10 cellular contexts compared by ENCODE assay signal in genomic region chr10:31977440-31978157, GRCh38. TPM values are rescaled to one million over a fixed set of nuclear protein-coding genes. Genes with fewer than 3 reads are reported as not detected.
DNase-seq lines count a peak whose midpoint lies in the region; ATAC-seq and TF ChIP-seq lines count a peak whose summit lies in the region.
"Had no signal": no experiment of that assay in that cellular context is flagged by ENCODE, and none has a peak within 500 bp of the region (broad histone marks: within the 10 kb centered on the region; RNA-seq: fewer than 3 reads in every experiment).

No MANE protein-coding gene starts in this region.

- H3K27ac ChIP-seq in CD4-positive, alpha-beta T cell (ENCODE audit: low read depth, low read length) = no peak overlapping the region
- peak overlapping the region; percentile 71 for H3K27ac ChIP-seq in HUES48 (ENCODE audit: low read depth, low read length)
- H3K27ac ChIP-seq in left lung = peak overlapping the region; percentile 33 to 89
- no peak overlapping the region for H3K27ac ChIP-seq in aorta (ENCODE audit: low read depth in 1 of 2, low read length in 2 of 2)

- no peak overlapping the region for H3K9ac ChIP-seq in HUES48 (ENCODE audit: low read depth, low read length)

- no peak overlapping the region for H3K4me3 ChIP-seq in HUES48 (ENCODE audit: low read depth, low read length)
- no peak overlapping the region for H3K4me3 ChIP-seq in left lung
- no peak overlapping the region for H3K4me3 ChIP-seq in aorta (ENCODE audit: low read length in 2 of 2)
- H3K4me3 ChIP-seq: stomach had no signal

- CTCF ChIA-PET in CD4-positive, alpha-beta T cell (lab: Charles Lee) = interaction anchor here (1.1 kb wide), 1 partner anchor 13 kb away, joined by 3 read pairs; no protein-coding TSS in a partner anchor
- CTCF ChIA-PET in activated CD8-positive, alpha-beta T cell treated with anti-CD3 and anti-CD28 coated beads, Interleukin-2, amount 10 ng/mL, durations not matched to agents 7 days and 5 days (lab: Charles Lee) = interaction anchor here (0.6 to 3.4 kb wide), 3 partner anchors 14 to 169 kb away, joined by 3 to 11 read pairs (median 3); no protein-coding TSS in a partner anchor

- ATAC-seq in CD4-positive, alpha-beta T cell (ENCODE audit: poor library complexity) = peak; percentile 51
- peak; percentile 69 for ATAC-seq in activated CD8-positive, alpha-beta T cell treated with anti-CD3 and anti-CD28 coated beads, Interleukin-2, amount 10 ng/mL, durations not matched to agents 7 days and 5 days
- peak; percentile 86 for ATAC-seq in left lung
- no peak for ATAC-seq in aorta (ENCODE audit: low FRiP score)

- peaks cover 36% of the 10 kb centered on the region for H3K4me1 Mint-ChIP-seq in CD4-positive, alpha-beta T cell (ENCODE audit: low read depth)
- peaks cover 33% of the 10 kb centered on the region for H3K4me1 Mint-ChIP-seq in activated CD8-positive, alpha-beta T cell treated with anti-CD3 and anti-CD28 coated beads, Interleukin-2, amount 10 ng/mL, durations not matched to agents 7 days and 5 days (ENCODE audit: low read depth)

- peaks cover 14% of the 10 kb centered on the region for H3K4me1 ChIP-seq in HUES48 (ENCODE audit: control insufficient read depth, insufficient read depth, low read length)
- H3K4me1 ChIP-seq in left lung = peaks cover 10 to 35% of the 10 kb centered on the region in 2 donors
- no peaks in the 10 kb centered on the region for H3K4me1 ChIP-seq in aorta (ENCODE audit: control insufficient read depth in 1 of 2, insufficient read depth in 2 of 2, low read length in 2 of 2)

- POLR2A ChIA-PET in CD4-positive, alpha-beta T cell (lab: Charles Lee) = interaction anchor here (0.5 to 0.8 kb wide), 3 partner anchors 8 to 78 kb away, joined by 3 to 4 read pairs (median 3); no protein-coding TSS in a partner anchor
- POLR2A ChIA-PET in activated CD8-positive, alpha-beta T cell treated with anti-CD3 and anti-CD28 coated beads, Interleukin-2, amount 10 ng/mL, durations not matched to agents 7 days and 5 days (lab: Charles Lee) = no interaction called here

- DNase-seq in CD4-positive, alpha-beta T cell = no peak
- DNase-seq in activated CD8-positive, alpha-beta T cell treated with anti-CD3 and anti-CD28 coated beads, Interleukin-2, amount 10 ng/mL, durations not matched to agents 7 days and 5 days = no peak
- DNase-seq in left lung (no peak), retina (no peak), aorta (no peak)
- DNase-seq in NK-92 treated with Interleukin-12 subunit alpha and Interleukin-12 subunit beta, amount 100 ng/mL, for 24 hours (lab: John Stamatoyannopoulos, UW) = no peak
- no peak for DNase-seq in activated CD4-positive, alpha-beta T cell treated with anti-CD3 and anti-CD28 coated beads, Interleukin-2, amount 50 U/mL, for 48 hours
- DNase-seq: NCI-H1105 treated with DMSO at 0.1 percent for 48 hours, stomach had no signal

- 73 to 80% methylated on average over 5 of the region's 5 CpGs for WGBS in aorta, 2 donors

- no peaks in the 10 kb centered on the region for H3K9me3 ChIP-seq in CD4-positive, alpha-beta T cell (ENCODE audit: control insufficient read depth, low read length)
- H3K9me3 ChIP-seq in HUES48 (ENCODE audit: control insufficient read depth, insufficient read depth, low read length) (0 out of 2 replicates have a peak, but pooled peaks cover 7% of the 10 kb centered on the region), left lung (no peaks in the 10 kb centered on the region), aorta (ENCODE audit: control insufficient read depth, low read length) (no peaks in the 10 kb centered on the region)
- H3K9me3 ChIP-seq: stomach had no signal

- intact Hi-C loops in CD4-positive, alpha-beta T cell (cut with DNase I, micrococcal nuclease) = no loop called here
- intact Hi-C loops in left lung (cut with DNase I) (no loop called here), aorta (cut with DNase I) (no loop called here)

- no peaks in the 10 kb centered on the region for H3K36me3 Mint-ChIP-seq in CD4-positive, alpha-beta T cell (ENCODE audit: low read depth)
- peaks cover 4% of the 10 kb centered on the region for H3K36me3 Mint-ChIP-seq in activated CD8-positive, alpha-beta T cell treated with anti-CD3 and anti-CD28 coated beads, Interleukin-2, amount 10 ng/mL, durations not matched to agents 7 days and 5 days (ENCODE audit: low read depth)

- H3K9me3 Mint-ChIP-seq in CD4-positive, alpha-beta T cell = no peaks in the 10 kb centered on the region
- H3K9me3 Mint-ChIP-seq in activated CD8-positive, alpha-beta T cell treated with anti-CD3 and anti-CD28 coated beads, Interleukin-2, amount 10 ng/mL, durations not matched to agents 7 days and 5 days (ENCODE audit: insufficient read depth) = no peaks in the 10 kb centered on the region

- H3K27ac Mint-ChIP-seq in CD4-positive, alpha-beta T cell = no peak overlapping the region
- no peak overlapping the region for H3K27ac Mint-ChIP-seq in activated CD8-positive, alpha-beta T cell treated with anti-CD3 and anti-CD28 coated beads, Interleukin-2, amount 10 ng/mL, durations not matched to agents 7 days and 5 days

- TF ChIP-seq CTCF in CD4-positive, alpha-beta T cell (IDR thresholded peaks at IDR 0.05) = no peak
- TF ChIP-seq CTCF in left lung (IDR thresholded peaks at IDR 0.05) = no peak

- no peak overlapping the region for H3K4me3 Mint-ChIP-seq in CD4-positive, alpha-beta T cell
- peak overlapping the region; percentile 2 for H3K4me3 Mint-ChIP-seq in activated CD8-positive, alpha-beta T cell treated with anti-CD3 and anti-CD28 coated beads, Interleukin-2, amount 10 ng/mL, durations not matched to agents 7 days and 5 days

- H3K36me3 ChIP-seq in HUES48 (ENCODE audit: control insufficient read depth, insufficient read depth, low read length) (no peaks in the 10 kb centered on the region), left lung (no peaks in the 10 kb centered on the region), aorta (ENCODE audit: control insufficient read depth in 1 of 2, insufficient read depth in 2 of 2, low read length in 1 of 2) (no peaks in the 10 kb centered on the region)
- H3K36me3 ChIP-seq: stomach had no signal

- H3K27me3 Mint-ChIP-seq in CD4-positive, alpha-beta T cell = no peaks in the 10 kb centered on the region
- peaks cover 9% of the 10 kb centered on the region for H3K27me3 Mint-ChIP-seq in activated CD8-positive, alpha-beta T cell treated with anti-CD3 and anti-CD28 coated beads, Interleukin-2, amount 10 ng/mL, durations not matched to agents 7 days and 5 days (ENCODE audit: low read depth)

- no peaks in the 10 kb centered on the region for H3K27me3 ChIP-seq in CD4-positive, alpha-beta T cell (ENCODE audit: control insufficient read depth, insufficient read depth, low read length)
- H3K27me3 ChIP-seq in HUES48 (ENCODE audit: control insufficient read depth, insufficient read depth, low read length) = no peaks in the 10 kb centered on the region
- no peaks in the 10 kb centered on the region for H3K27me3 ChIP-seq in left lung
- no peaks in the 10 kb centered on the region for H3K27me3 ChIP-seq in aorta (ENCODE audit: control insufficient read depth in 1 of 2, insufficient read depth in 2 of 2, low read length in 1 of 2)
- H3K27me3 ChIP-seq: stomach had no signal

RNA-seq across cellular contexts. Expression of gene ARHGAP12, which starts 49.0 kb away (rescaled TPM):
- 10 to 100 TPM; 40.3 to 41.1 TPM for total RNA-seq in CD4-positive, alpha-beta T cell
- total RNA-seq in activated CD8-positive, alpha-beta T cell treated with anti-CD3 and anti-CD28 coated beads, Interleukin-2, amount 10 ng/mL, durations not matched to agents 7 days and 5 days = 1 to 10 TPM; 4.9 to 5.5 TPM
- total RNA-seq in left lung (10 to 100 TPM; 25.5 TPM), aorta (10 to 100 TPM; 23.6 to 34.6 TPM)
- polyA plus RNA-seq in aorta = 10 to 100 TPM; 17.0 to 17.4 TPM

Comparison
In these comparisons a context has a peak if more than half of its experiments do, and no peak if none do; other contexts are left out.
1. H3K27ac ChIP-seq: peak in HUES48 (single experiment) and left lung (2 of 2); none in CD4-positive, alpha-beta T cell (single experiment) and aorta (0 of 2).